In the genomic region with DNA sequence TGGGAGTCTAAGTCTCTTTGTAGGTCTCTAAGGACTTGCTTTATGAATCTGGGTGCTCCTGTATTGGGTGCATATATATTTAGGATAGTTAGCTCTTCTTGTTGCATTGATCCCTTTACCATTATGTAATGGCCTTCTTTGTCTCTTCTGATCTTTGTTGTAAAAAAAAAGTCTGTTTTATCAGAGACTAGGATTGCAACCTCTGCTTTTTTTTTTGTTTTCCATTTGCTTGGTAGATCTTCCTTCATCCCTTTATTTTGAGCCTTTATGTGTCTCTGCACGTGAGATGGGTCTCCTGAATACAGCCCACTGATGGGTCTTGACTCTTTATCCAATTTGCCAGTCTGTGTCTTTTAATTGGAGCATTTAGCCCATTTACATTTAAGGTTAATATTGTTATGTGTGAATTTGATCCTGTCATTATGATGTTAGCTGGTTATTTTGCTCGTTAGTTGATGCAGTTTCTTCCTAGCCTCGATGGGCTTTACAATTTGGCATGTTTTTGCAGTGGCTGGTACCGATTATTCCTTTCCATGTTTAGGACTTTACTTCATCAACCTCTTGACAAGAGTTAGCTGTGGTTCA, we compare ENCODE assay signal across 1 cellular context.
TF ChIP-seq lines count a peak whose summit lies in the region.

No MANE protein-coding gene starts in this region.

TF ChIP-seq in K562, 482 proteins besides CTCF, POLR2A, EP300 and RAD21:
- TF ChIP-seq ZNF507 (tag; conservative IDR thresholded peaks at IDR 0.05): peak; percentile 92
